Comparison of ENCODE assay signal across 10 cellular contexts in genomic region chr4:7045961-7046921, GRCh38. TPM values are rescaled to one million over a fixed set of nuclear protein-coding genes. Genes with fewer than 3 reads are reported as not detected.
DNase-seq lines count a peak whose midpoint lies in the region; ATAC-seq and TF ChIP-seq lines count a peak whose summit lies in the region.
"Had no signal": no experiment of that assay in that cellular context is flagged by ENCODE, and none has a peak within 500 bp of the region (broad histone marks: within the 10 kb centered on the region; RNA-seq: fewer than 3 reads in every experiment).

No MANE protein-coding gene starts in this region.

- TF ChIP-seq CTCF in MCF 10A (IDR thresholded peaks at IDR 0.05; ENCODE audit: unreplicated experiment) (no peak), mammary epithelial cell (conservative IDR thresholded peaks at IDR 0.05 in 1 of 2, IDR thresholded peaks at IDR 0.05 in 1 of 2; ENCODE audit: extremely low read depth in 1 of 2, insufficient read depth in 1 of 2, low read depth in 1 of 2, low read length in 2 of 2) (no peak), fibroblast of villous mesenchyme (IDR thresholded peaks at IDR 0.05; ENCODE audit: insufficient read depth, low read depth, low read length) (no peak), thyroid gland (IDR thresholded peaks at IDR 0.05) (no peak), upper lobe of right lung (IDR thresholded peaks at IDR 0.05) (no peak)

- no peak overlapping the region for H3K9ac ChIP-seq in mammary epithelial cell (ENCODE audit: insufficient read depth, low read length)

- H3K9me3 ChIP-seq in mammary epithelial cell (replicated peaks; ENCODE audit: insufficient read depth, low read length) (no peaks in the 10 kb centered on the region), thyroid gland (no peaks in the 10 kb centered on the region), upper lobe of right lung (no peaks in the 10 kb centered on the region)

- no peak overlapping the region for H2AFZ ChIP-seq in mammary epithelial cell (ENCODE audit: low read depth, low read length)

- no peaks in the 10 kb centered on the region for H3K27me3 ChIP-seq in mammary epithelial cell (ENCODE audit: insufficient read depth, low read length)
- no peaks in the 10 kb centered on the region for H3K27me3 ChIP-seq in thyroid gland
- no peaks in the 10 kb centered on the region for H3K27me3 ChIP-seq in upper lobe of right lung

- H3K36me3 ChIP-seq in mammary epithelial cell (ENCODE audit: insufficient read depth, low read length) (no peaks in the 10 kb centered on the region), thyroid gland (no peaks in the 10 kb centered on the region), upper lobe of right lung (no peaks in the 10 kb centered on the region)

- peak overlapping the region; percentile 88 for H3K4me3 Mint-ChIP-seq in MCF 10A (ENCODE audit: unreplicated experiment)

- peaks cover 20% of the 10 kb centered on the region for H3K4me1 ChIP-seq in mammary epithelial cell (ENCODE audit: insufficient read depth, low read length)
- peaks cover 32 to 38% of the 10 kb centered on the region in 2 donors for H3K4me1 ChIP-seq in thyroid gland
- peaks cover 32% of the 10 kb centered on the region for H3K4me1 ChIP-seq in upper lobe of right lung

- H3K36me3 Mint-ChIP-seq in MCF 10A (ENCODE audit: insufficient read depth, unreplicated experiment): peaks cover 17% of the 10 kb centered on the region

- intact Hi-C loops in MCF 10A (cut with micrococcal nuclease): loop anchor here (1.0 kb wide), 1 partner anchor 20 kb away; no protein-coding TSS in a partner anchor
- intact Hi-C loops in mammary epithelial cell (cut with micrococcal nuclease): no loop called here
- intact Hi-C loops in thyroid gland (cut with DNase I): loop anchor here (10.0 kb wide), 1 partner anchor 141 kb away; the partner anchor contains the start of gene TBC1D14
- intact Hi-C loops in upper lobe of right lung (cut with DNase I): no loop called here

- 88% methylated on average over 22 of the region's 23 CpGs for WGBS in mammary epithelial cell (ENCODE audit: low coverage, missing lambda C conversion rate)
- 55 to 62% methylated on average over 21 to 22 of the region's 23 CpGs for WGBS in thyroid gland, 2 donors

- H3K27ac Mint-ChIP-seq in MCF 10A (ENCODE audit: low read depth, unreplicated experiment): peak overlapping the region; percentile 31

- no peak for DNase-seq in MCF 10A (ENCODE audit: unreplicated experiment)
- no peak for DNase-seq in mammary epithelial cell
- DNase-seq in LHCN-M2 (ENCODE audit: low read depth): peak; percentile 49
- peak; percentile 45 for DNase-seq in fibroblast of villous mesenchyme (ENCODE audit: low read depth)
- peak; percentile 63 to 65 for DNase-seq in thyroid gland
- DNase-seq in COLO668 (lab: John Stamatoyannopoulos, UW; ENCODE audit: unreplicated experiment): no peak
- no peak for DNase-seq in upper lobe of right lung
- no peak for DNase-seq in DMS 273 treated with DMSO at 0.1 percent for 48 hours (lab: John Stamatoyannopoulos, UW)
- DNase-seq: H9, NCI-H1105 treated with DMSO at 0.1 percent for 48 hours had no signal

- H3K4me3 ChIP-seq in mammary epithelial cell (replicated peaks in 1 of 3; ENCODE audit: insufficient read depth in 1 of 3, low read depth in 2 of 3, low read length in 3 of 3) (no peak overlapping the region), fibroblast of villous mesenchyme (ENCODE audit: low read depth, low read length) (peak overlapping the region; percentile 30), thyroid gland (replicated peaks in 1 of 3) (peak overlapping the region in 1 of 3 donors; percentile 1), upper lobe of right lung (no peak overlapping the region)

- no peak overlapping the region for H3K27ac ChIP-seq in mammary epithelial cell (ENCODE audit: insufficient read depth, low read depth, low read length)
- peak overlapping the region in 2 of 3 donors; percentile 13 to 19 for H3K27ac ChIP-seq in thyroid gland
- no peak overlapping the region for H3K27ac ChIP-seq in upper lobe of right lung

- H3K4me1 Mint-ChIP-seq in MCF 10A (ENCODE audit: insufficient read depth, unreplicated experiment): peaks cover 39% of the 10 kb centered on the region

- H3K4me2 ChIP-seq in mammary epithelial cell (ENCODE audit: insufficient read depth, low read depth, low read length): no peak overlapping the region

- H3K79me2 ChIP-seq in mammary epithelial cell (ENCODE audit: insufficient read depth, low read length): peaks cover 76% of the 10 kb centered on the region

- BruUV-seq in MCF 10A (replicated peaks; lab: Mats Ljungman, UMichigan) (no TSS peak), mammary epithelial cell (replicated peaks; lab: Mats Ljungman, UMichigan) (no TSS peak)

- POLR2A ChIA-PET in MCF 10A (lab: Yijun Ruan, JAX): interaction anchor here (0.6 to 8.3 kb wide), 8 partner anchors 10 to 59 kb away, joined by 3 to 165 read pairs (median 18); partner anchors contain the start of gene GRPEL1

- dilution Hi-C loops in mammary epithelial cell (cut with HindIII; ENCODE audit: low sequenced_read_pairs): no loop called here

- CTCF ChIA-PET in MCF 10A (lab: Yijun Ruan, JAX): interaction anchor here (0.6 to 8.7 kb wide), 5 partner anchors 20 to 160 kb away, joined by 3 to 98 read pairs (median 4); partner anchors contain the start of gene GRPEL1
- CTCF ChIA-PET in mammary epithelial cell (lab: Charles Lee; ENCODE audit: low non-redundant PET): no interaction called here

- no peaks in the 10 kb centered on the region for H3K9me3 Mint-ChIP-seq in MCF 10A (ENCODE audit: unreplicated experiment)
- H3K9me3 Mint-ChIP-seq: H9 had no signal

- no peak for ATAC-seq in upper lobe of right lung

- H4K20me1 ChIP-seq in mammary epithelial cell (ENCODE audit: insufficient read depth, low read length): no peaks in the 10 kb centered on the region

- H3K27me3 Mint-ChIP-seq in MCF 10A (ENCODE audit: insufficient read depth, unreplicated experiment): no peaks in the 10 kb centered on the region

- peak in 1 of 2 donors; percentile 8 for TF ChIP-seq POLR2A in thyroid gland (IDR thresholded peaks at IDR 0.05)

- in situ Hi-C loops in mammary epithelial cell (cut with MboI; ENCODE audit: low sequenced_read_pairs in 2 of 2): no loop called here

RNA-seq across cellular contexts. Expression of gene TADA2B, which starts 3.1 kb away (rescaled TPM):
- total RNA-seq in MCF 10A (2022) (29.5 and 31.8 TPM in 2 replicates), mammary epithelial cell (10 to 100 TPM; 13.3 to 17.2 TPM), LHCN-M2 (2014; rRNA removed) (14.0 and 14.5 TPM in 2 replicates), fibroblast of villous mesenchyme (12.2 and 16.0 TPM in 2 replicates), thyroid gland (10 to 100 TPM; 17.9 to 34.1 (median 26.6) TPM), upper lobe of right lung (23.2 TPM)
- polyA plus RNA-seq in mammary epithelial cell: 6.7 TPM
- polyA minus RNA-seq in mammary epithelial cell: 9.5 TPM
- polyA plus RNA-seq in LHCN-M2 (2012): 9.0 TPM

RNA-seq across cellular contexts. Expression of gene GRPEL1, which starts 21.6 kb away (rescaled TPM):
- total RNA-seq in MCF 10A (2022) (73.0 and 82.9 TPM in 2 replicates), mammary epithelial cell (10 to 100 TPM; 18.5 to 66.1 TPM), LHCN-M2 (2014; rRNA removed) (40.2 and 56.1 TPM in 2 replicates), fibroblast of villous mesenchyme (17.1 and 32.8 TPM in 2 replicates), thyroid gland (10 to 100 TPM; 13.4 to 21.9 (median 17.5) TPM), upper lobe of right lung (27.8 TPM)
- polyA plus RNA-seq in mammary epithelial cell: 60.2 TPM
- 77.2 TPM for polyA minus RNA-seq in mammary epithelial cell
- polyA plus RNA-seq in LHCN-M2 (2012): 53.4 TPM

Comparison
In these comparisons a context has a peak if more than half of its experiments do, and no peak if none do; other contexts are left out.
1. intact Hi-C loops: an anchor here in MCF 10A (1.0 kb wide) and thyroid gland (10.0 kb wide); none called in mammary epithelial cell and upper lobe of right lung.
2. DNase-seq: peak in LHCN-M2 (single experiment), fibroblast of villous mesenchyme (single experiment) and thyroid gland (2 of 2); none in MCF 10A (single experiment), mammary epithelial cell (single experiment), COLO668 (single experiment), upper lobe of right lung (single experiment) and DMS 273 treated with DMSO at 0.1 percent for 48 hours (single experiment).
3. H3K27ac ChIP-seq: peak in thyroid gland (2 of 3); none in mammary epithelial cell (single experiment) and upper lobe of right lung (single experiment).